In genomic region chr14:74860899-74861733, GRCh38 we compare ENCODE assay signal across 7 cellular contexts. TPM values are rescaled to one million over a fixed set of nuclear protein-coding genes. Genes with fewer than 3 reads are reported as not detected.
A peak's percentile ranks its signal among the peaks of the same experiment; 100 is the strongest.
DNase-seq lines count a peak whose midpoint lies in the region; ATAC-seq and TF ChIP-seq lines count a peak whose summit lies in the region.

No MANE protein-coding gene starts in this region.

- H3K9me3 ChIP-seq in cardiac muscle cell (ENCODE audit: low read depth) (no peaks in the 10 kb centered on the region), prostate gland (no peaks in the 10 kb centered on the region), aorta (ENCODE audit: control insufficient read depth, low read length) (no peaks in the 10 kb centered on the region)

- intact Hi-C loops in prostate gland (cut with DNase I) (loop anchor here (2.0 to 5.0 kb wide), 2 partner anchors 44 to 226 kb away; no protein-coding TSS in a partner anchor), aorta (cut with DNase I) (loop anchor here (2.0 kb wide), 2 partner anchors 44 to 228 kb away; no protein-coding TSS in a partner anchor)

- WGBS in prostate gland: 23% methylated on average over 7 of the region's 7 CpGs
- 27 to 31% methylated on average over 7 of the region's 7 CpGs for WGBS in aorta, 2 donors

- H3K27me3 Mint-ChIP-seq in activated naive CD8-positive, alpha-beta T cell treated with anti-CD3 and anti-CD28 coated beads, Interleukin-2, amount 10 ng/mL, durations not matched to agents 7 days and 5 days: no peaks in the 10 kb centered on the region

- H3K4me1 ChIP-seq in cardiac muscle cell (ENCODE audit: low read depth) (no peaks in the 10 kb centered on the region), prostate gland (replicated peaks) (no peaks in the 10 kb centered on the region), aorta (ENCODE audit: control insufficient read depth in 1 of 2, insufficient read depth in 2 of 2, low read length in 2 of 2) (no peaks in the 10 kb centered on the region)

- peak; percentile 79 for DNase-seq in GM13976 (ENCODE audit: low spot score)
- peak; percentile 12 for DNase-seq in NCI-H1436 treated with DMSO at 0.1 percent for 48 hours (lab: John Stamatoyannopoulos, UW)
- peak; percentile 67 to 81 for DNase-seq in SW 1271 (lab: John Stamatoyannopoulos, UW)
- DNase-seq in activated naive CD8-positive, alpha-beta T cell treated with anti-CD3 and anti-CD28 coated beads, Interleukin-2, amount 10 ng/mL, durations not matched to agents 7 days and 5 days: peak; percentile 93
- DNase-seq in cardiac muscle cell (ENCODE audit: low read depth in 1 of 2, low spot score in 1 of 2): peak; percentile 89 to 93
- DNase-seq in prostate gland (ENCODE audit: low spot score): peak; percentile 86
- DNase-seq in aorta: peak; percentile 92 to 98

- H3K27ac Mint-ChIP-seq in activated naive CD8-positive, alpha-beta T cell treated with anti-CD3 and anti-CD28 coated beads, Interleukin-2, amount 10 ng/mL, durations not matched to agents 7 days and 5 days: no peak overlapping the region

- no peaks in the 10 kb centered on the region for H3K27me3 ChIP-seq in cardiac muscle cell
- no peaks in the 10 kb centered on the region for H3K27me3 ChIP-seq in prostate gland (replicated peaks; ENCODE audit: insufficient read depth)
- no peaks in the 10 kb centered on the region for H3K27me3 ChIP-seq in aorta (ENCODE audit: control insufficient read depth in 1 of 2, insufficient read depth in 2 of 2, low read length in 1 of 2)

- TF ChIP-seq POLR2A in prostate gland (IDR thresholded peaks at IDR 0.05): no peak

- peaks cover 2% of the 10 kb centered on the region for H3K4me1 Mint-ChIP-seq in activated naive CD8-positive, alpha-beta T cell treated with anti-CD3 and anti-CD28 coated beads, Interleukin-2, amount 10 ng/mL, durations not matched to agents 7 days and 5 days

- H3K9me3 Mint-ChIP-seq in activated naive CD8-positive, alpha-beta T cell treated with anti-CD3 and anti-CD28 coated beads, Interleukin-2, amount 10 ng/mL, durations not matched to agents 7 days and 5 days: no peaks in the 10 kb centered on the region

- in situ Hi-C loops in GM13976 (cut with MboI; ENCODE audit: low sequenced_read_pairs, unreplicated experiment): no loop called here

- H3K27ac ChIP-seq in cardiac muscle cell (no peak overlapping the region), prostate gland (no peak overlapping the region), aorta (ENCODE audit: low read depth in 1 of 2, low read length in 2 of 2) (no peak overlapping the region)

- H3K4me3 Mint-ChIP-seq in activated naive CD8-positive, alpha-beta T cell treated with anti-CD3 and anti-CD28 coated beads, Interleukin-2, amount 10 ng/mL, durations not matched to agents 7 days and 5 days: no peak overlapping the region

- POLR2A ChIA-PET in activated naive CD8-positive, alpha-beta T cell treated with anti-CD3 and anti-CD28 coated beads, Interleukin-2, amount 10 ng/mL, durations not matched to agents 7 days and 5 days (lab: Charles Lee): interaction anchor here (0.6 to 6.3 kb wide), 8 partner anchors 8 to 441 kb away, joined by 3 to 51 read pairs (median 4); partner anchors contain the start of gene PROX2

- H3K4me3 ChIP-seq in cardiac muscle cell: no peak overlapping the region
- H3K4me3 ChIP-seq in prostate gland: no peak overlapping the region
- no peak overlapping the region for H3K4me3 ChIP-seq in aorta (ENCODE audit: low read length in 2 of 2)

- peak; percentile 80 for TF ChIP-seq CTCF in GM13976 (IDR thresholded peaks at IDR 0.05; ENCODE audit: borderline replicate concordance, control extremely low read depth, extremely low read depth, insufficient read depth, missing control alignments)
- TF ChIP-seq CTCF in cardiac muscle cell (IDR thresholded peaks at IDR 0.05; ENCODE audit: low read depth, low read length): peak; percentile 84
- TF ChIP-seq CTCF in prostate gland (IDR thresholded peaks at IDR 0.05): peak; percentile 66 to 89 (median 79)

- no peaks in the 10 kb centered on the region for H3K36me3 Mint-ChIP-seq in activated naive CD8-positive, alpha-beta T cell treated with anti-CD3 and anti-CD28 coated beads, Interleukin-2, amount 10 ng/mL, durations not matched to agents 7 days and 5 days

- H3K36me3 ChIP-seq in cardiac muscle cell (no peaks in the 10 kb centered on the region), prostate gland (no peaks in the 10 kb centered on the region), aorta (ENCODE audit: control insufficient read depth in 1 of 2, insufficient read depth in 2 of 2, low read length in 1 of 2) (no peaks in the 10 kb centered on the region)

- ATAC-seq in activated naive CD8-positive, alpha-beta T cell treated with anti-CD3 and anti-CD28 coated beads, Interleukin-2, amount 10 ng/mL, durations not matched to agents 7 days and 5 days (ENCODE audit: low read depth): peak; percentile 82
- ATAC-seq in aorta (ENCODE audit: low FRiP score): peak; percentile 85

RNA-seq across cellular contexts. Expression of gene PROX2, which starts 14.8 kb away (rescaled TPM):
- total RNA-seq in activated naive CD8-positive, alpha-beta T cell treated with anti-CD3 and anti-CD28 coated beads, Interleukin-2, amount 10 ng/mL, durations not matched to agents 7 days and 5 days: under 1 TPM; 0.28 to 0.69 TPM
- total RNA-seq in cardiac muscle cell (not detected in 2 replicates), prostate gland (not detected), aorta (not detected)
- polyA plus RNA-seq in cardiac muscle cell (0.06 and 0.75 TPM in 2 replicates), aorta (not detected)

RNA-seq across cellular contexts. Expression of gene DLST, which starts 20.6 kb away (rescaled TPM):
- 100 to 1,000 TPM; 111 to 124 TPM for total RNA-seq in activated naive CD8-positive, alpha-beta T cell treated with anti-CD3 and anti-CD28 coated beads, Interleukin-2, amount 10 ng/mL, durations not matched to agents 7 days and 5 days
- total RNA-seq in cardiac muscle cell (53.2 and 63.7 TPM in 2 replicates), prostate gland (10 to 100 TPM; 44.9 to 93.0 TPM), aorta (10 to 100 TPM; 76.1 to 80.3 TPM)
- polyA plus RNA-seq in cardiac muscle cell (10.0 and 13.8 TPM in 2 replicates), aorta (10 to 100 TPM; 34.7 to 69.4 TPM)

Comparison
In these comparisons a context has a peak if more than half of its experiments do, and no peak if none do; other contexts are left out.
1. DNase-seq: peak in every context shown above with its lines; median percentile 95 in aorta; 93 in activated naive CD8-positive, alpha-beta T cell treated with anti-CD3 and anti-CD28 coated beads, Interleukin-2, amount 10 ng/mL, durations not matched to agents 7 days and 5 days; 91 in cardiac muscle cell; 86 in prostate gland; 79 in GM13976; 74 in SW 1271; 12 in NCI-H1436 treated with DMSO at 0.1 percent for 48 hours.